In the genomic region with DNA sequence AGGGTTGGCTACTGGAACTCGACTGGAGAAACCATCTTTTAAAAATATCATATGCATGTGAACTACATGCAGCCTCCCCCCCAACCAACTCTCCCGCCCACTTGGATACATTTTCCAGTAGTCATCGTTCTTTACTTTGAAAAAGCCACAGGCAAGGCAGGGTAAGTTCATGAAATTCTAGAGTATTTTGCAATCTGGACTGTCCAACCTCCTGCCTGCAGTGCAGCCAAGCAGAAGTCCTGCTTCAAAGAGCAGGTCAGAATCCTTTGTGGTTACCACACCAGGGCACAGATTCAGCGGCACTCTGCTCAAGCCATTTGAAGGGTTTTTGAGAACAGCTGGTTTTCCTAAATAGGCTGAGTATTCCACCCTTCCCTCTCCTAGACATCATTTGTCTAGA, we compare ENCODE assay signal across 10 cellular contexts. TPM values are rescaled to one million over a fixed set of nuclear protein-coding genes. Genes with fewer than 3 reads are reported as not detected.
DNase-seq lines count a peak whose midpoint lies in the region; TF ChIP-seq lines count a peak whose summit lies in the region.
"Had no signal": no experiment of that assay in that cellular context is flagged by ENCODE, and none has a peak within 500 bp of the region (broad histone marks: within the 10 kb centered on the region; RNA-seq: fewer than 3 reads in every experiment).

No MANE protein-coding gene starts in this region.

- no peaks in the 10 kb centered on the region for H4K20me1 ChIP-seq in osteoblast (ENCODE audit: insufficient read depth, low read length)

- H3K9me3 ChIP-seq in osteoblast (ENCODE audit: low read depth, low read length) (no peaks in the 10 kb centered on the region), vagina (no peaks in the 10 kb centered on the region)

- DNase-seq in EH (ENCODE audit: low read depth) (peak; percentile 73), NCI-H226 (peak; percentile 92), epithelial cell of esophagus (ENCODE audit: low read depth) (peak; percentile 47), osteoblast (ENCODE audit: insufficient read length, low spot score, missing footprints) (peak; percentile 87), NCI-H345 treated with DMSO at 0.1 percent for 48 hours (lab: John Stamatoyannopoulos, UW; ENCODE audit: unreplicated experiment) (no peak), NCI-H526 treated with DMSO at 0.1 percent for 48 hours (lab: John Stamatoyannopoulos, UW) (no peak), vagina (ENCODE audit: extremely low spot score in 2 of 2) (no peak), GM13977 (ENCODE audit: low spot score) (no peak)
- DNase-seq: activated CD8-positive, alpha-beta memory T cell treated with anti-CD3 and anti-CD28 coated beads for 24 hours; dermis blood vessel endothelial cell had no signal

- H3K4me1 ChIP-seq in osteoblast (ENCODE audit: insufficient read depth, low read length) (peaks cover 21% of the 10 kb centered on the region), vagina (peaks cover 9% of the 10 kb centered on the region)

- H3K27ac ChIP-seq in osteoblast (ENCODE audit: low read depth, low read length) (peak overlapping the region; percentile 9), vagina (no peak overlapping the region)

- TF ChIP-seq POLR2A in vagina (IDR thresholded peaks at IDR 0.05): no peak

- no peaks in the 10 kb centered on the region for H3K27me3 ChIP-seq in osteoblast (ENCODE audit: insufficient read depth, low read length)
- no peaks in the 10 kb centered on the region for H3K27me3 ChIP-seq in vagina

- in situ Hi-C loops in GM13977 (cut with MboI; ENCODE audit: low pct_unique_long_range_greater_than_20kb, low sequenced_read_pairs, unreplicated experiment): no loop called here

- no peaks in the 10 kb centered on the region for H3K36me3 ChIP-seq in osteoblast (ENCODE audit: insufficient read depth, low read length)
- no peaks in the 10 kb centered on the region for H3K36me3 ChIP-seq in vagina

- H3K4me3 ChIP-seq in epithelial cell of esophagus (ENCODE audit: low read length): no peak overlapping the region
- no peak overlapping the region for H3K4me3 ChIP-seq in osteoblast (ENCODE audit: insufficient read depth, low read length)
- H3K4me3 ChIP-seq in vagina: no peak overlapping the region

- peak overlapping the region; percentile 66 for H3K4me2 ChIP-seq in osteoblast (ENCODE audit: insufficient read depth, low read length)

- intact Hi-C loops in vagina (cut with DNase I): no loop called here

- no peak for TF ChIP-seq CTCF in epithelial cell of esophagus (IDR thresholded peaks at IDR 0.05; ENCODE audit: insufficient read depth, low read depth, low read length, missing control alignments)
- TF ChIP-seq CTCF in osteoblast (IDR thresholded peaks at IDR 0.05; ENCODE audit: extremely low read depth, low read depth, low read length): no peak
- TF ChIP-seq CTCF in vagina (IDR thresholded peaks at IDR 0.05): no peak
- TF ChIP-seq CTCF in GM13977 (IDR thresholded peaks at IDR 0.05; ENCODE audit: extremely low read depth, insufficient read depth, missing control alignments): no peak

- H2AFZ ChIP-seq in osteoblast (ENCODE audit: low read length): peak overlapping the region; percentile 62

- no peaks in the 10 kb centered on the region for H3K79me2 ChIP-seq in osteoblast (ENCODE audit: insufficient read depth, low read length)

RNA-seq across cellular contexts. Expression of gene ELF5, which starts 12.1 kb away (rescaled TPM):
- total RNA-seq in osteoblast: under 0.01 TPM in 1 of 2 replicates, not detected in the other
- total RNA-seq in vagina: not detected
- total RNA-seq: dermis blood vessel endothelial cell had no signal

Comparison
In these comparisons a context has a peak if more than half of its experiments do, and no peak if none do; other contexts are left out.
1. DNase-seq: peak in EH (single experiment), NCI-H226 (single experiment), epithelial cell of esophagus (single experiment) and osteoblast (single experiment); none in NCI-H345 treated with DMSO at 0.1 percent for 48 hours (single experiment), NCI-H526 treated with DMSO at 0.1 percent for 48 hours (single experiment), vagina (0 of 2) and GM13977 (single experiment).